ENCODE assay signal across 28 cellular contexts in the genomic region with DNA sequence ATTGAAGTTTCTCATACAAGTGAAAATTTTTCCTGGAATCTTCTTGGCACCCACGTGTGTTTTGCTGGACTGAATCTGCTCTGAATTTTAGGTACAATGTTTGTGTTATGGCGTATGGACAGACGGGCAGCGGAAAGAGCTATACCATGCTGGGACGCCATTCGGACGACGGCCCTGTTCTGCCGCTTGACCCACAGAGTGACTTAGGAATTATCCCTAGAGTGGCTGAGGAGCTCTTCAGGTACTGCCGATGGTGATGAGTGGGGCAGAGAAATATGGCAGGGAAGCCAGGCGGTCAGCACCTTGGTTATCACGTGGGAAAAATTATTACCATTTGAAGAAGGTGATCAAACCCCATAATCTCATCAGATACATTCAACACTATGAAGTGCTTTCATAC. TPM values are rescaled to one million over a fixed set of nuclear protein-coding genes. Genes with fewer than 3 reads are reported as not detected.
"Had no signal": no experiment of that assay in that cellular context is flagged by ENCODE, and none has a peak within 500 bp of the region (broad histone marks: within the 10 kb centered on the region; RNA-seq: fewer than 3 reads in every experiment).

No MANE protein-coding gene starts in this region.

- H3K27ac Mint-ChIP-seq: activated B cell treated with CpG ODN at 0.5 μM for 24 hours; activated naive CD4-positive, alpha-beta T cell treated with anti-CD3 and anti-CD28 coated beads, Interleukin-2, amount 10 ng/mL, durations not matched to agents 7 days and 5 days; activated T-cell treated with anti-CD3 and anti-CD28 coated beads, Interleukin-2, amount 50 U/mL, for 72 hours; immature natural killer cell; progenitor cell of endocrine pancreas; stimulated activated memory B cell treated with anti-CD40 and anti-IgM and Interleukin-4, amounts not matched to agents 10 μg/mL and 1 μg/mL and 100 μg/mL, for 72 hours; T-helper 1 cell treated with Interleukin-12 subunit alpha and Interleukin-12 subunit beta and Interleukin-4 antibody, amounts not matched to agents 30 μg/mL and 1 μg/mL, for 36 hours had no signal

- H3K4me3 Mint-ChIP-seq: activated B cell treated with CpG ODN at 0.5 μM for 24 hours; activated naive CD4-positive, alpha-beta T cell treated with anti-CD3 and anti-CD28 coated beads, Interleukin-2, amount 10 ng/mL, durations not matched to agents 7 days and 5 days; activated T-cell treated with anti-CD3 and anti-CD28 coated beads, Interleukin-2, amount 50 U/mL, for 72 hours; stimulated activated memory B cell treated with anti-CD40 and anti-IgM and Interleukin-4, amounts not matched to agents 10 μg/mL and 1 μg/mL and 100 μg/mL, for 72 hours; T-helper 1 cell treated with Interleukin-12 subunit alpha and Interleukin-12 subunit beta and Interleukin-4 antibody, amounts not matched to agents 30 μg/mL and 1 μg/mL, for 36 hours had no signal

- H3K36me3 ChIP-seq: cardiac muscle cell, thoracic aorta, upper lobe of left lung had no signal

- H3K4me3 ChIP-seq: body of pancreas, cardiac muscle cell, hepatocyte, mucosa of descending colon, thoracic aorta, upper lobe of left lung had no signal

- H3K9me3 ChIP-seq: body of pancreas, thoracic aorta had no signal

- H3K4me1 Mint-ChIP-seq: activated B cell treated with CpG ODN at 0.5 μM for 24 hours; activated naive CD4-positive, alpha-beta T cell treated with anti-CD3 and anti-CD28 coated beads, Interleukin-2, amount 10 ng/mL, durations not matched to agents 7 days and 5 days; stimulated activated memory B cell treated with anti-CD40 and anti-IgM and Interleukin-4, amounts not matched to agents 10 μg/mL and 1 μg/mL and 100 μg/mL, for 72 hours had no signal

- DNase-seq: activated B cell treated with CpG ODN at 0.5 μM for 24 hours; activated CD4-positive, alpha-beta T cell treated with anti-CD3 and anti-CD28 coated beads for 4 hours; activated CD4-positive, alpha-beta T cell treated with anti-CD3 and anti-CD28 coated beads, Interleukin-2, amount 50 U/mL, for 48 hours; activated effector memory CD4-positive, alpha-beta T cell treated with anti-CD3 and anti-CD28 coated beads, Interleukin-2, amount 50 U/mL, for 16 hours; activated naive CD4-positive, alpha-beta T cell treated with anti-CD3 and anti-CD28 coated beads, Interleukin-2, amount 10 ng/mL, durations not matched to agents 7 days and 5 days; activated T-cell treated with anti-CD3 and anti-CD28 coated beads, Interleukin-2, amount 50 U/mL, for 72 hours; amygdala; body of pancreas; effector CD4-positive, alpha-beta T cell; erythroblast; foreskin fibroblast; immature natural killer cell; kidney glomerular epithelial cell; stimulated activated CD4-positive, alpha-beta T cell treated with anti-CD3 and anti-CD28 coated beads, Interleukin-2, amount 100 ng/mL, for 24 hours; upper lobe of left lung had no signal

- H3K36me3 Mint-ChIP-seq: activated naive CD4-positive, alpha-beta T cell treated with anti-CD3 and anti-CD28 coated beads, Interleukin-2, amount 10 ng/mL, durations not matched to agents 7 days and 5 days; stimulated activated memory B cell treated with anti-CD40 and anti-IgM and Interleukin-4, amounts not matched to agents 10 μg/mL and 1 μg/mL and 100 μg/mL, for 72 hours had no signal

- H3K27me3 ChIP-seq: body of pancreas, hepatocyte, upper lobe of left lung had no signal

- ATAC-seq: activated T-cell treated with anti-CD3 and anti-CD28 coated beads, Interleukin-2, amount 50 U/mL, for 72 hours; body of pancreas; mucosa of descending colon; stimulated activated memory B cell treated with anti-CD40 and anti-IgM and Interleukin-4, amounts not matched to agents 10 μg/mL and 1 μg/mL and 100 μg/mL, for 72 hours had no signal

- H3K27ac ChIP-seq: cardiac muscle cell, hepatocyte, thoracic aorta had no signal

RNA-seq across cellular contexts. Expression of gene KIF25, which starts 36.3 kb away (rescaled TPM):
- total RNA-seq: activated B cell treated with CpG ODN at 0.5 μM for 24 hours, chondrocyte, glomerular endothelial cell, liver, osteoblast, progenitor cell of endocrine pancreas, SK-MEL-5, thoracic aorta had no signal

RNA-seq across cellular contexts. Expression of gene FRMD1, which starts 45.2 kb away (rescaled TPM):
- total RNA-seq: activated B cell treated with CpG ODN at 0.5 μM for 24 hours, body of pancreas, fibroblast of lung, glomerular endothelial cell, progenitor cell of endocrine pancreas, SK-MEL-5, thoracic aorta, upper lobe of left lung had no signal
